ENCODE assay signal across 28 cellular contexts in the genomic region with DNA sequence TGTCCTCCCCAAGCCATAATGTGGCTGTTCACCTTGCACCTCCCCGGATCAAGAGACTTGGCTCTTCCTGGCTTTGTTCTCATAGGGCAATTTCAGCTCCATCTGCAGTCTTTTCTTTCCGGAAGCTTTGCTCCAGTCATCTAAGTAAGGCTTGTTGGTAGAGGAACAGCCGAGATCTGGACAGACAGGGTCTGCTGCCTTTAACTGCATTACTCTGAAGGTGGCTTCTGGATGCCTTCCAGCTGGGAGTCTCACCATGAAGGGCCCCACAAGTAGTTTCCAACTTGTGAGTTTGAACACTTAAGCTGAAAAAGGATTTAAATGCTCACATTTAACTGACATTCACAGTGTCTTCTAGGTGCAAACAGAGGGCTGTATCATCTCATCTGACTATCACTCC.
"Had no signal": no experiment of that assay in that cellular context is flagged by ENCODE, and none has a peak within 500 bp of the region (broad histone marks: within the 10 kb centered on the region; RNA-seq: fewer than 3 reads in every experiment).

No MANE protein-coding gene starts in this region.

- H3K4me1 ChIP-seq: breast epithelium, tibial nerve had no signal

- ATAC-seq: foreskin keratinocyte; heart right ventricle; left lobe of liver; mucosa of descending colon; sciatic nerve; stimulated activated effector memory CD8-positive, alpha-beta T cell treated with anti-CD3 and anti-CD28 coated beads, Interleukin-12 subunit alpha, Interleukin-12 subunit beta, amount 100 ng/mL, for 72 hours had no signal

- H3K4me3 ChIP-seq: breast epithelium, esophagus muscularis mucosa, heart right ventricle, lung, mucosa of descending colon, skin epidermis, tibial nerve had no signal

- H3K27me3 ChIP-seq: breast epithelium, esophagus muscularis mucosa, foreskin keratinocyte, heart right ventricle, tibial nerve had no signal

- H3K9me3 ChIP-seq: breast epithelium, esophagus muscularis mucosa, heart right ventricle, mucosa of descending colon, neutrophil, tibial nerve had no signal

- H3K36me3 ChIP-seq: breast epithelium, esophagus muscularis mucosa, heart right ventricle, neutrophil, tibial nerve had no signal

- DNase-seq: activated CD4-positive, alpha-beta memory T cell treated with anti-CD3 and anti-CD28 coated beads for 36 hours; activated CD4-positive, alpha-beta T cell treated with anti-CD3 and anti-CD28 coated beads, Interleukin-2, amount 10 ng/mL, durations not matched to agents 24 days and 14 days; activated CD4-positive, CD25-positive, alpha-beta regulatory T cell treated with anti-CD3 and anti-CD28 coated beads, Interleukin-2, amount 50 U/mL, for 72 hours; activated CD8-positive, alpha-beta memory T cell treated with anti-CD3 and anti-CD28 coated beads, Interleukin-2, amount 50 U/mL, for 48 hours; activated gamma-delta T cell; activated naive CD4-positive, alpha-beta T cell treated with anti-CD3 and anti-CD28 coated beads, Interleukin-2, amount 10 ng/mL, durations not matched to agents 7 days and 5 days; activated naive CD8-positive, alpha-beta T cell treated with anti-CD3 and anti-CD28 coated beads, Interleukin-2, amount 10 ng/mL, durations not matched to agents 7 days and 5 days; activated T-cell treated with anti-CD3 and anti-CD28 coated beads, Interleukin-2, amount 50 U/mL, for 24 hours; amniotic stem cell; central memory CD4-positive, alpha-beta T cell; effector CD4-positive, alpha-beta T cell; foreskin keratinocyte; heart right ventricle; mucosa of descending colon; retina; stimulated activated CD4-positive, alpha-beta T cell treated with anti-CD3 and anti-CD28 coated beads, Interleukin-12 subunit alpha, Interleukin-12 subunit beta, amount 100 ng/mL, for 4 hours; stimulated activated CD4-positive, alpha-beta T cell treated with anti-CD3 and anti-CD28 coated beads, Interleukin-4, amount 100 ng/mL, for 1 hour; SW 1271; T-helper 9 cell had no signal

- H3K27ac ChIP-seq: breast epithelium, esophagus muscularis mucosa, foreskin keratinocyte, neutrophil, skin epidermis, tibial nerve had no signal
